Comparison of ENCODE assay signal across 22 cellular contexts in genomic region chr12:23722655-23723054, GRCh38.
"Had no signal": no experiment of that assay in that cellular context is flagged by ENCODE, and none has a peak within 500 bp of the region (broad histone marks: within the 10 kb centered on the region; RNA-seq: fewer than 3 reads in every experiment).

No MANE protein-coding gene starts in this region.

- H3K4me1 Mint-ChIP-seq: activated naive CD4-positive, alpha-beta T cell treated with anti-CD3 and anti-CD28 coated beads, Interleukin-2, amount 50 U/mL, for 24 hours; naive B cell; stimulated activated naive B cell treated with anti-CD40 and anti-IgM and Interleukin-4, amounts not matched to agents 10 μg/mL and 1 μg/mL and 100 μg/mL, for 72 hours had no signal

- H3K27ac Mint-ChIP-seq: activated naive CD4-positive, alpha-beta T cell treated with anti-CD3 and anti-CD28 coated beads, Interleukin-2, amount 50 U/mL, for 24 hours; activated T-cell treated with anti-CD3 and anti-CD28 coated beads, Interleukin-2, amount 50 U/mL, for 72 hours; naive B cell; stimulated activated naive B cell treated with anti-CD40 and anti-IgM and Interleukin-4, amounts not matched to agents 10 μg/mL and 1 μg/mL and 100 μg/mL, for 72 hours; T-helper 2 cell treated with Interferon-gamma antibody and Interleukin-4, amounts not matched to agents 5 μg/mL and 100 μg/mL, for 36 hours had no signal

- ATAC-seq: activated T-cell treated with anti-CD3 and anti-CD28 coated beads, Interleukin-2, amount 50 U/mL, for 72 hours; mucosa of descending colon; stimulated activated naive B cell treated with anti-CD40 and anti-IgM and Interleukin-4, amounts not matched to agents 10 μg/mL and 1 μg/mL and 100 μg/mL, for 72 hours had no signal

- FAIRE-seq: endometrium, frontal cortex, TTC549 had no signal

- H3K36me3 Mint-ChIP-seq: activated naive CD4-positive, alpha-beta T cell treated with anti-CD3 and anti-CD28 coated beads, Interleukin-2, amount 50 U/mL, for 24 hours; naive B cell; stimulated activated naive B cell treated with anti-CD40 and anti-IgM and Interleukin-4, amounts not matched to agents 10 μg/mL and 1 μg/mL and 100 μg/mL, for 72 hours had no signal

- H3K27me3 Mint-ChIP-seq: activated naive CD4-positive, alpha-beta T cell treated with anti-CD3 and anti-CD28 coated beads, Interleukin-2, amount 50 U/mL, for 24 hours; naive B cell; stimulated activated naive B cell treated with anti-CD40 and anti-IgM and Interleukin-4, amounts not matched to agents 10 μg/mL and 1 μg/mL and 100 μg/mL, for 72 hours had no signal

- H3K9me3 ChIP-seq: ascending aorta, breast epithelium, left ventricle myocardium inferior, mucosa of descending colon, ovary, sigmoid colon, thoracic aorta, upper lobe of left lung had no signal

- H3K27ac ChIP-seq: ascending aorta, breast epithelium, left ventricle myocardium inferior, ovary, sigmoid colon, thoracic aorta, upper lobe of left lung had no signal

- H3K36me3 ChIP-seq: ascending aorta, breast epithelium, left ventricle myocardium inferior, ovary, sigmoid colon, thoracic aorta, upper lobe of left lung had no signal

- H3K4me1 ChIP-seq: ascending aorta, breast epithelium, left ventricle myocardium inferior, sigmoid colon, upper lobe of left lung had no signal

- DNase-seq: activated CD4-positive, alpha-beta T cell treated with anti-CD3 and anti-CD28 coated beads, Interleukin-2, amount 50 U/mL, for 4 hours; activated gamma-delta T cell; activated T-cell treated with anti-CD3 and anti-CD28 coated beads, Interleukin-2, amount 50 U/mL, for 72 hours; cerebellar nuclear complex; cortex of kidney; head of caudate nucleus; left ventricle myocardium inferior; mucosa of descending colon; naive B cell; ovary; sigmoid colon; stimulated activated CD4-positive, alpha-beta T cell treated with anti-CD3 and anti-CD28 coated beads, Interleukin-4, amount 100 ng/mL, for 4 hours; stimulated activated naive B cell treated with anti-CD40 and anti-IgM and Interleukin-4, amounts not matched to agents 10 μg/mL and 1 μg/mL and 100 μg/mL, for 72 hours; upper lobe of left lung had no signal

- H3K4me3 Mint-ChIP-seq: activated naive CD4-positive, alpha-beta T cell treated with anti-CD3 and anti-CD28 coated beads, Interleukin-2, amount 50 U/mL, for 24 hours; activated T-cell treated with anti-CD3 and anti-CD28 coated beads, Interleukin-2, amount 50 U/mL, for 72 hours; naive B cell; stimulated activated naive B cell treated with anti-CD40 and anti-IgM and Interleukin-4, amounts not matched to agents 10 μg/mL and 1 μg/mL and 100 μg/mL, for 72 hours; T-helper 2 cell treated with Interferon-gamma antibody and Interleukin-4, amounts not matched to agents 5 μg/mL and 100 μg/mL, for 36 hours had no signal

- H3K27me3 ChIP-seq: ascending aorta, breast epithelium, ovary, sigmoid colon, upper lobe of left lung had no signal

- H3K4me3 ChIP-seq: ascending aorta, breast epithelium, left ventricle myocardium inferior, mucosa of descending colon, ovary, sigmoid colon, thoracic aorta, upper lobe of left lung had no signal
